In genomic region chr14:64444984-64445845, GRCh38 we compare ENCODE assay signal across 8 cellular contexts. TPM values are rescaled to one million over a fixed set of nuclear protein-coding genes. Genes with fewer than 3 reads are reported as not detected.
DNase-seq lines count a peak whose midpoint lies in the region; ATAC-seq and TF ChIP-seq lines count a peak whose summit lies in the region.

No MANE protein-coding gene starts in this region.

- in situ Hi-C loops in GM23248 (cut with MboI), result no loop called here

- no peaks in the 10 kb centered on the region for H3K9me2 ChIP-seq in GM23248 (ENCODE audit: insufficient read depth)
- H3K9me2 ChIP-seq in MM.1S (replicated peaks; ENCODE audit: insufficient read depth, low read length), result no peaks in the 10 kb centered on the region

- ATAC-seq in GM18502 (IDR thresholded peaks at IDR 0.05; ENCODE audit: poor library complexity, unreplicated experiment), result peak; percentile 97

- H3K4me2 ChIP-seq in GM23248 (ENCODE audit: unreplicated experiment) (peak overlapping the region; percentile 24), MM.1S (ENCODE audit: low read depth, low read length) (peak overlapping the region; percentile 33)

- H3K27me3 ChIP-seq in GM23248 (replicated peaks; ENCODE audit: insufficient read depth) (no peaks in the 10 kb centered on the region), MM.1S (replicated peaks; ENCODE audit: insufficient read depth, low read length) (no peaks in the 10 kb centered on the region)

- no peak overlapping the region for H3K4me3 ChIP-seq in GM23248
- no peak overlapping the region; the same call in 1 of the 2 replicates for H3K4me3 ChIP-seq in MM.1S (ENCODE audit: low read length)

- peak; percentile 67 for DNase-seq in GM23248
- DNase-seq in MM.1S, result peak; percentile 59
- DNase-seq in activated gamma-delta T cell treated with anti-CD3 and anti-CD28 coated beads, Interleukin-2, amount 50 U/mL, for 16 hours (ENCODE audit: low read depth), result peak; percentile 30
- DNase-seq in iris pigment epithelial cell (ENCODE audit: low read depth), result peak; percentile 94
- peak; percentile 6 to 23 for DNase-seq in stimulated activated CD8-positive, alpha-beta memory T cell treated with anti-CD3 and anti-CD28 coated beads, Interleukin-7, amount 100 ng/mL, for 1 hour (ENCODE audit: low read depth in 2 of 2)
- DNase-seq in 8988T, result no peak
- no peak for DNase-seq in NCI-H187 (lab: John Stamatoyannopoulos, UW)

- H4K20me1 ChIP-seq in GM23248 (ENCODE audit: insufficient read depth), result no peaks in the 10 kb centered on the region
- no peaks in the 10 kb centered on the region for H4K20me1 ChIP-seq in MM.1S (ENCODE audit: insufficient read depth, low read length)

- no peak overlapping the region for H3K27ac ChIP-seq in GM23248
- H3K27ac ChIP-seq in MM.1S (ENCODE audit: low read length), result peak overlapping the region; percentile 81

- H3F3A ChIP-seq in GM23248 (ENCODE audit: insufficient read depth) (0 out of 2 replicates have a peak, but pooled peaks cover 5% of the 10 kb centered on the region), MM.1S (ENCODE audit: insufficient read depth, low read length) (peaks cover 14% of the 10 kb centered on the region)

- no peak overlapping the region for H3K9ac ChIP-seq in GM23248
- peak overlapping the region; percentile 12; the same call in 1 of the 2 replicates for H3K9ac ChIP-seq in MM.1S (ENCODE audit: low read length)

- H2AFZ ChIP-seq in GM23248 (peak overlapping the region; percentile 35; the same call in 1 of the 2 replicates), MM.1S (ENCODE audit: low read length) (no peak overlapping the region)

- H3K4me1 ChIP-seq in GM23248 (ENCODE audit: insufficient read depth) (peaks cover 15% of the 10 kb centered on the region), MM.1S (ENCODE audit: low read length) (peaks cover 31% of the 10 kb centered on the region)

- H3K9me3 ChIP-seq in GM23248 (ENCODE audit: low read depth) (no peaks in the 10 kb centered on the region), MM.1S (replicated peaks; ENCODE audit: insufficient read depth, low read length) (no peaks in the 10 kb centered on the region)

- H3K79me2 ChIP-seq in GM23248 (ENCODE audit: insufficient read depth) (no peaks in the 10 kb centered on the region), MM.1S (ENCODE audit: low read length) (no peaks in the 10 kb centered on the region)

- TF ChIP-seq CTCF in MM.1S (IDR thresholded peaks at IDR 0.05; ENCODE audit: low read length), result peak; percentile 4; the same call in 1 of the 2 replicates

- H3K36me3 ChIP-seq in GM23248 (ENCODE audit: low read depth) (0 out of 2 replicates have a peak, but pooled peaks cover 3% of the 10 kb centered on the region), MM.1S (replicated peaks; ENCODE audit: insufficient read depth, low read length) (no peaks in the 10 kb centered on the region)

- 74 to 77% methylated on average over 7 of the region's 7 CpGs for WGBS in GM23248 (ENCODE audit: low coverage in 1 of 2, low lambda C conversion rate in 2 of 2, missing lambda C conversion rate in 2 of 2), 2 experiments

RNA-seq across cellular contexts. Expression of gene AKAP5, which starts 20.1 kb away (rescaled TPM):
- 0.22 and 0.89 TPM in 2 replicates for total RNA-seq in GM23248 (2014; rRNA removed; shearing (Covaris generic))
- 0.08 and 0.19 TPM in 2 replicates for polyA plus RNA-seq in GM23248 (2016; fragmentation: Nextera tagmentation; extraction: Ambion mirVana)

RNA-seq across cellular contexts. Expression of gene MTHFD1, which starts 57.1 kb away (rescaled TPM):
- 23.4 and 24.1 TPM in 2 replicates for total RNA-seq in GM23248 (2014; rRNA removed; shearing (Covaris generic))
- polyA plus RNA-seq in GM23248 (2016; fragmentation: Nextera tagmentation; extraction: Ambion mirVana), result 45.6 and 52.9 TPM in 2 replicates

RNA-seq across cellular contexts. Expression of gene ZBTB25, which starts 58.4 kb away (rescaled TPM):
- 3.6 and 7.0 TPM in 2 replicates for total RNA-seq in GM23248 (2014; rRNA removed; shearing (Covaris generic))
- 8.0 and 12.5 TPM in 2 replicates for polyA plus RNA-seq in GM23248 (2016; fragmentation: Nextera tagmentation; extraction: Ambion mirVana)

RNA-seq across cellular contexts. Expression of gene ZBTB1, which starts 59.4 kb away (rescaled TPM):
- total RNA-seq in GM23248 (2014; rRNA removed; shearing (Covaris generic)), result 46.9 and 60.0 TPM in 2 replicates
- 37.5 and 39.1 TPM in 2 replicates for polyA plus RNA-seq in GM23248 (2016; fragmentation: Nextera tagmentation; extraction: Ambion mirVana)

Comparison
In these comparisons a context has a peak if more than half of its experiments do, and no peak if none do; other contexts are left out.
1. DNase-seq: peak in GM23248 (single experiment), MM.1S (single experiment), activated gamma-delta T cell treated with anti-CD3 and anti-CD28 coated beads, Interleukin-2, amount 50 U/mL, for 16 hours (single experiment), iris pigment epithelial cell (single experiment) and stimulated activated CD8-positive, alpha-beta memory T cell treated with anti-CD3 and anti-CD28 coated beads, Interleukin-7, amount 100 ng/mL, for 1 hour (2 of 2); none in 8988T (single experiment) and NCI-H187 (0 of 2).